In the genomic region with DNA sequence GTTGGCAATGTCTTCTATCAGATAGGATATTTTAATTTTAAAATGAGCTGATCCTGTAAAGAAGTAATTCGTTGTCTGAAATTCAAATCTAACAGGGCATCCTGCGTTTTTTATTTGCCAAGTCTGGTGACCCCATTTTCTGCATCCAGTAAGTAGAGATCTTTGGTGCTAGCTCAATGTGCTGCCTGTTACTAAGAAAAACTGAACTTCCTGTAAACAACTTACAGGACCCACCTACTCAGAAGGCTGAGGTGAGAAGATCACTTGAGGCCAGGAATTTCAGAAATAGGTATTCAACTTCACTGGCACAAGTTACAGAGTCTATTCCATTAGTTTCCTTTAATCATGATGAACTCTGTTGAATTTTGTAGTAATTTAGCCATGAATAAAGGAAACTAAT, we compare ENCODE assay signal across 18 cellular contexts. TPM values are rescaled to one million over a fixed set of nuclear protein-coding genes. Genes with fewer than 3 reads are reported as not detected.
DNase-seq lines count a peak whose midpoint lies in the region; ATAC-seq and TF ChIP-seq lines count a peak whose summit lies in the region.
"Had no signal": no experiment of that assay in that cellular context is flagged by ENCODE, and none has a peak within 500 bp of the region (broad histone marks: within the 10 kb centered on the region; RNA-seq: fewer than 3 reads in every experiment).

No MANE protein-coding gene starts in this region.

- intact Hi-C loops in activated naive CD4-positive, alpha-beta T cell treated with anti-CD3 and anti-CD28 coated beads for 36 hours (cut with micrococcal nuclease): loop anchor here (10.0 kb wide), 2 partner anchors 1178 to 1488 kb away; partner anchors contain the start of genes ELP4, IMMP1L and PAX6
- intact Hi-C loops in OCI-LY7 (cut with micrococcal nuclease; ENCODE audit: unreplicated experiment) (no loop called here), lower lobe of right lung (cut with DNase I) (no loop called here)

- peaks cover 90% of the 10 kb centered on the region for H3K79me2 ChIP-seq in OCI-LY7 (ENCODE audit: insufficient read depth, low read depth, low read length)
- H3K79me2 ChIP-seq in osteoblast (ENCODE audit: insufficient read depth, low read length): peaks cover 78% of the 10 kb centered on the region

- H3K9me3 Mint-ChIP-seq in activated naive CD4-positive, alpha-beta T cell treated with anti-CD3 and anti-CD28 coated beads for 36 hours: no peaks in the 10 kb centered on the region

- H3K27me3 ChIP-seq in osteoblast (ENCODE audit: insufficient read depth, low read length) (no peaks in the 10 kb centered on the region), lower lobe of right lung (ENCODE audit: low read depth) (no peaks in the 10 kb centered on the region)
- H3K27me3 ChIP-seq: pancreas, sigmoid colon had no signal

- H3K36me3 ChIP-seq in OCI-LY7 (ENCODE audit: insufficient read depth, low read length): peaks cover 68% of the 10 kb centered on the region
- H3K36me3 ChIP-seq in osteoblast (ENCODE audit: insufficient read depth, low read length): peaks cover 4% of the 10 kb centered on the region
- H3K36me3 ChIP-seq in lower lobe of right lung: peaks cover 10% of the 10 kb centered on the region

- H3K4me1 Mint-ChIP-seq in activated naive CD4-positive, alpha-beta T cell treated with anti-CD3 and anti-CD28 coated beads for 36 hours (ENCODE audit: low read depth): peaks cover 53% of the 10 kb centered on the region

- H3K27ac ChIP-seq in OCI-LY7 (ENCODE audit: low read depth, low read length, poor library complexity, severe bottlenecking) (peak overlapping the region; percentile 76), osteoblast (ENCODE audit: low read depth, low read length) (peak overlapping the region; percentile 49), lower lobe of right lung (no peak overlapping the region)

- peak overlapping the region; percentile 98 for H3K4me2 ChIP-seq in OCI-LY7 (ENCODE audit: low read length)
- H3K4me2 ChIP-seq in osteoblast (ENCODE audit: insufficient read depth, low read length): no peak overlapping the region

- no peak for TF ChIP-seq CTCF in OCI-LY7 (conservative IDR thresholded peaks at IDR 0.05; ENCODE audit: low read length)
- TF ChIP-seq CTCF in osteoblast (IDR thresholded peaks at IDR 0.05; ENCODE audit: extremely low read depth, low read depth, low read length): no peak
- TF ChIP-seq CTCF in lower lobe of right lung (IDR thresholded peaks at IDR 0.05): no peak

- no peak overlapping the region for H3K4me3 Mint-ChIP-seq in activated naive CD4-positive, alpha-beta T cell treated with anti-CD3 and anti-CD28 coated beads for 36 hours

- DNase-seq in activated naive CD4-positive, alpha-beta T cell treated with anti-CD3 and anti-CD28 coated beads for 36 hours: no peak
- DNase-seq in activated naive CD4-positive, alpha-beta T cell (lab: John Stamatoyannopoulos, UW): no peak
- DNase-seq in OCI-LY7 (ENCODE audit: low spot score) (peak; percentile 62), osteoblast (ENCODE audit: insufficient read length, low spot score, missing footprints) (peak; percentile 38), lower lobe of right lung (no peak), GDM1 (lab: John Stamatoyannopoulos, UW) (no peak)
- peak; percentile 34 for DNase-seq in central memory CD4-positive, alpha-beta T cell
- no peak for DNase-seq in activated effector memory CD4-positive, alpha-beta T cell treated with Interleukin-2 at 50 U/mL for 16 hours
- DNase-seq: activated CD8-positive, alpha-beta memory T cell treated with anti-CD3 and anti-CD28 coated beads, Interleukin-2, amount 50 U/mL, for 4 hours; caudate nucleus; COR-L47; effector CD8-positive, alpha-beta T cell; glutamatergic neuron; left ventricle myocardium superior; NCI-H2081; pancreas; sigmoid colon; stimulated activated CD4-positive, alpha-beta T cell treated with anti-CD3 and anti-CD28 coated beads, Interleukin-1b, Interleukin-23, amount 100 ng/mL, for 48 hours had no signal

- POLR2A ChIA-PET in OCI-LY7 (lab: Charles Lee): interaction anchor here (0.8 to 7.1 kb wide), 5 partner anchors 10 to 119 kb away, joined by 3 to 93 read pairs (median 6); no protein-coding TSS in a partner anchor

- H3K9me2 ChIP-seq in OCI-LY7 (ENCODE audit: insufficient read depth, low read length): no peaks in the 10 kb centered on the region

- peaks cover 21% of the 10 kb centered on the region for H3K36me3 Mint-ChIP-seq in activated naive CD4-positive, alpha-beta T cell treated with anti-CD3 and anti-CD28 coated beads for 36 hours (ENCODE audit: low read depth)

- H4K20me1 ChIP-seq in OCI-LY7 (ENCODE audit: insufficient read depth, low read length) (peaks cover 17% of the 10 kb centered on the region; the same call in 1 of the 2 replicates), osteoblast (ENCODE audit: insufficient read depth, low read length) (peaks cover 3% of the 10 kb centered on the region)

- CTCF ChIA-PET in activated naive CD4-positive, alpha-beta T cell treated with anti-CD3 and anti-CD28 coated beads for 36 hours (lab: Charles Lee): interaction anchor here (0.9 kb wide), 1 partner anchor 197 kb away, joined by 3 read pairs; no protein-coding TSS in a partner anchor
- CTCF ChIA-PET in OCI-LY7 (lab: Charles Lee; ENCODE audit: unreplicated experiment): interaction anchor here (0.5 to 0.7 kb wide), 2 partner anchors 17 to 24 kb away, joined by 3 read pairs; no protein-coding TSS in a partner anchor

- H3K4me3 ChIP-seq in OCI-LY7 (ENCODE audit: low read depth, low read length, poor library complexity, severe bottlenecking) (peak overlapping the region; percentile 88), osteoblast (ENCODE audit: insufficient read depth, low read length) (no peak overlapping the region), lower lobe of right lung (no peak overlapping the region)
- H3K4me3 ChIP-seq: pancreas, sigmoid colon had no signal

- no peak overlapping the region for H2AFZ ChIP-seq in OCI-LY7 (ENCODE audit: low read length)
- no peak overlapping the region for H2AFZ ChIP-seq in osteoblast (ENCODE audit: low read length)

- no peak for ATAC-seq in lower lobe of right lung
- ATAC-seq: left ventricle myocardium superior, pancreas had no signal

- no peaks in the 10 kb centered on the region for H3K27me3 Mint-ChIP-seq in activated naive CD4-positive, alpha-beta T cell treated with anti-CD3 and anti-CD28 coated beads for 36 hours (ENCODE audit: low read depth)

- H3K9me3 ChIP-seq in OCI-LY7 (ENCODE audit: low read length): no peaks in the 10 kb centered on the region
- H3K9me3 ChIP-seq in osteoblast (ENCODE audit: low read depth, low read length): no peaks in the 10 kb centered on the region
- H3K9me3 ChIP-seq in lower lobe of right lung: no peaks in the 10 kb centered on the region
- H3K9me3 ChIP-seq: pancreas, sigmoid colon had no signal

- H3K4me1 ChIP-seq in OCI-LY7 (ENCODE audit: insufficient read depth, low read length, poor library complexity, severe bottlenecking): peaks cover 75% of the 10 kb centered on the region
- peaks cover 47% of the 10 kb centered on the region for H3K4me1 ChIP-seq in osteoblast (ENCODE audit: insufficient read depth, low read length)
- H3K4me1 ChIP-seq in lower lobe of right lung: peaks cover 38% of the 10 kb centered on the region

- H3K27ac Mint-ChIP-seq in activated naive CD4-positive, alpha-beta T cell treated with anti-CD3 and anti-CD28 coated beads for 36 hours: peak overlapping the region; percentile 28

- BruUV-seq in OCI-LY7 (replicated peaks; lab: Mats Ljungman, UMichigan): no TSS peak

RNA-seq across cellular contexts. Expression of gene ARL14EP, which starts 4.0 kb away (rescaled TPM):
- total RNA-seq in activated naive CD4-positive, alpha-beta T cell treated with anti-CD3 and anti-CD28 coated beads for 36 hours: 10 to 100 TPM; 17.9 to 22.1 TPM
- 30.9 and 37.8 TPM in 2 replicates for total RNA-seq in OCI-LY7 (2014; rRNA removed; shearing (Covaris generic))
- total RNA-seq in OCI-LY7 (2022) (51.5 and 57.1 TPM in 2 replicates), osteoblast (29.7 and 48.0 TPM in 2 replicates), lower lobe of right lung (21.9 TPM)

Comparison
In these comparisons a context has a peak if more than half of its experiments do, and no peak if none do; other contexts are left out.
1. DNase-seq: peak in OCI-LY7 (single experiment), central memory CD4-positive, alpha-beta T cell (single experiment) and osteoblast (single experiment); none in activated naive CD4-positive, alpha-beta T cell treated with anti-CD3 and anti-CD28 coated beads for 36 hours (single experiment), activated naive CD4-positive, alpha-beta T cell (0 of 4), lower lobe of right lung (single experiment), GDM1 (single experiment) and activated effector memory CD4-positive, alpha-beta T cell treated with Interleukin-2 at 50 U/mL for 16 hours (single experiment).